ENCODE assay signal across 24 cellular contexts in genomic region chr11:112615238-112615637, GRCh38.
DNase-seq lines count a peak whose midpoint lies in the region; ATAC-seq, FAIRE-seq and TF ChIP-seq lines count a peak whose summit lies in the region.
"Had no signal": no experiment of that assay in that cellular context is flagged by ENCODE, and none has a peak within 500 bp of the region (broad histone marks: within the 10 kb centered on the region; RNA-seq: fewer than 3 reads in every experiment).

No MANE protein-coding gene starts in this region.

- peaks cover 7% of the 10 kb centered on the region for H3F3A ChIP-seq in neural cell (ENCODE audit: insufficient read depth, low read length, poor library complexity, severe bottlenecking)

- H3K36me3 ChIP-seq in bronchial epithelial cell (ENCODE audit: control insufficient read depth, insufficient read depth, low read length) = no peaks in the 10 kb centered on the region
- no peaks in the 10 kb centered on the region for H3K36me3 ChIP-seq in esophagus muscularis mucosa
- H3K36me3 ChIP-seq in neural cell (ENCODE audit: insufficient read depth, low read length) = no peaks in the 10 kb centered on the region
- H3K36me3 ChIP-seq in Karpas-422 (ENCODE audit: insufficient read depth, low read length) = no peaks in the 10 kb centered on the region

- ATAC-seq in activated T-cell treated with anti-CD3 and anti-CD28 coated beads, Interleukin-2, amount 50 U/mL, for 72 hours (replicated peaks in 1 of 2) = no peak
- no peak for ATAC-seq in activated T-cell treated with anti-CD3 and anti-CD28 coated beads, Interleukin-2, amount 50 U/mL, for 4 hours
- ATAC-seq: GM23338, K562, Panc1 had no signal

- H3K27me3 ChIP-seq in bronchial epithelial cell (ENCODE audit: control insufficient read depth, insufficient read depth, low read length) (no peaks in the 10 kb centered on the region), esophagus muscularis mucosa (no peaks in the 10 kb centered on the region), neural cell (ENCODE audit: insufficient read depth, low read depth, low read length) (no peaks in the 10 kb centered on the region), Karpas-422 (ENCODE audit: low read length) (no peaks in the 10 kb centered on the region)

- H3K27me3 Mint-ChIP-seq in activated T-cell treated with anti-CD3 and anti-CD28 coated beads, Interleukin-2, amount 50 U/mL, for 72 hours (ENCODE audit: low read depth) = peaks cover 21% of the 10 kb centered on the region
- peaks cover 9% of the 10 kb centered on the region for H3K27me3 Mint-ChIP-seq in activated T-cell treated with anti-CD3 and anti-CD28 coated beads, Interleukin-2, amount 50 U/mL, for 4 hours (ENCODE audit: low read depth)

- H2AFZ ChIP-seq in neural cell (ENCODE audit: low read depth, low read length) = no peak overlapping the region
- H2AFZ ChIP-seq in Karpas-422 (ENCODE audit: low read length) = no peak overlapping the region
- H2AFZ ChIP-seq: GM23338 had no signal

- no peaks in the 10 kb centered on the region for H3K79me2 ChIP-seq in neural cell (replicated peaks; ENCODE audit: insufficient read depth, low read length)
- H3K79me2 ChIP-seq in Karpas-422 (ENCODE audit: low read length) = no peaks in the 10 kb centered on the region

- no peak for FAIRE-seq in bronchial epithelial cell (lab: Jason Lieb, UNC)
- FAIRE-seq: D721Med, GM18507, HTR-8/SVneo, K562 had no signal

- H3K36me3 Mint-ChIP-seq in activated T-cell treated with anti-CD3 and anti-CD28 coated beads, Interleukin-2, amount 50 U/mL, for 72 hours (ENCODE audit: insufficient read depth in 2 of 2) = no peaks in the 10 kb centered on the region
- no peaks in the 10 kb centered on the region for H3K36me3 Mint-ChIP-seq in activated T-cell treated with anti-CD3 and anti-CD28 coated beads, Interleukin-2, amount 50 U/mL, for 4 hours (ENCODE audit: insufficient read depth)

- H3K27ac ChIP-seq in esophagus muscularis mucosa (replicated peaks in 1 of 4) (no peak overlapping the region), neural cell (ENCODE audit: low read length) (peak overlapping the region; percentile 91), Karpas-422 (ENCODE audit: low read length) (no peak overlapping the region)
- H3K27ac ChIP-seq: 22Rv1, SK-N-MC had no signal

- no peaks in the 10 kb centered on the region for H3K9me2 ChIP-seq in neural cell (ENCODE audit: insufficient read depth, low read length)
- H3K9me2 ChIP-seq in Karpas-422 (replicated peaks; ENCODE audit: insufficient read depth, low read length) = no peaks in the 10 kb centered on the region

- no peak for TF ChIP-seq CTCF in bronchial epithelial cell (IDR thresholded peaks at IDR 0.05; ENCODE audit: insufficient read depth, low read length, severe bottlenecking)
- TF ChIP-seq CTCF in esophagus muscularis mucosa (IDR thresholded peaks at IDR 0.05) = no peak
- TF ChIP-seq CTCF in neural cell (IDR thresholded peaks at IDR 0.05; ENCODE audit: poor library complexity, severe bottlenecking) = no peak

- intact Hi-C loops in esophagus muscularis mucosa (cut with DNase I) = no loop called here

- H3K9me3 Mint-ChIP-seq in activated T-cell treated with anti-CD3 and anti-CD28 coated beads, Interleukin-2, amount 50 U/mL, for 72 hours = no peaks in the 10 kb centered on the region
- no peaks in the 10 kb centered on the region for H3K9me3 Mint-ChIP-seq in activated T-cell treated with anti-CD3 and anti-CD28 coated beads, Interleukin-2, amount 50 U/mL, for 4 hours
- H3K9me3 Mint-ChIP-seq: GM23338, H9 had no signal

- H4K20me1 ChIP-seq in neural cell (ENCODE audit: insufficient read depth) (no peaks in the 10 kb centered on the region), Karpas-422 (ENCODE audit: insufficient read depth, low read depth, low read length) (no peaks in the 10 kb centered on the region)

- no peak for TF ChIP-seq EP300 in esophagus muscularis mucosa (IDR thresholded peaks at IDR 0.05)
- no peak for TF ChIP-seq EP300 in neural cell (conservative IDR thresholded peaks at IDR 0.05; ENCODE audit: poor library complexity, severe bottlenecking)

- H3K4me1 ChIP-seq in esophagus muscularis mucosa = peaks cover 15 to 28% (median 27%) of the 10 kb centered on the region in 4 donors
- no peaks in the 10 kb centered on the region for H3K4me1 ChIP-seq in Karpas-422 (ENCODE audit: low read length)

- TF ChIP-seq POLR2A in esophagus muscularis mucosa (IDR thresholded peaks at IDR 0.05; ENCODE audit: low read depth) = no peak

- peak overlapping the region; percentile 2 for H3K27ac Mint-ChIP-seq in activated T-cell treated with anti-CD3 and anti-CD28 coated beads, Interleukin-2, amount 50 U/mL, for 72 hours
- H3K27ac Mint-ChIP-seq: B cell, GM23338, H9 had no signal

- TF ChIP-seq RAD21 in neural cell (conservative IDR thresholded peaks at IDR 0.05) = no peak

- H3K4me2 ChIP-seq in neural cell (ENCODE audit: low read length) = peak overlapping the region; percentile 82
- H3K4me2 ChIP-seq in Karpas-422 (ENCODE audit: low read depth, low read length, poor library complexity, severe bottlenecking) = no peak overlapping the region
- H3K4me2 ChIP-seq: GM23338 had no signal

- H3K9me3 ChIP-seq in esophagus muscularis mucosa (no peaks in the 10 kb centered on the region), neural cell (ENCODE audit: low read length) (no peaks in the 10 kb centered on the region), Karpas-422 (ENCODE audit: low read length) (no peaks in the 10 kb centered on the region)

- no peak overlapping the region for H3K4me3 Mint-ChIP-seq in activated T-cell treated with anti-CD3 and anti-CD28 coated beads, Interleukin-2, amount 50 U/mL, for 72 hours
- H3K4me3 Mint-ChIP-seq in activated T-cell treated with anti-CD3 and anti-CD28 coated beads, Interleukin-2, amount 50 U/mL, for 4 hours = no peak overlapping the region
- H3K4me3 Mint-ChIP-seq: B cell, GM23338, H9 had no signal

- H3K9ac ChIP-seq in neural cell (ENCODE audit: low read length) (no peak overlapping the region), Karpas-422 (ENCODE audit: low read length) (no peak overlapping the region)

- H3K4me3 ChIP-seq in bronchial epithelial cell (ENCODE audit: low read depth, low read length) (no peak overlapping the region), esophagus muscularis mucosa (no peak overlapping the region), neural cell (ENCODE audit: low read length) (peak overlapping the region; percentile 52), Karpas-422 (ENCODE audit: low read length) (no peak overlapping the region)
- H3K4me3 ChIP-seq: GM23338, K562, SK-N-MC had no signal

- H3K4me1 Mint-ChIP-seq in activated T-cell treated with anti-CD3 and anti-CD28 coated beads, Interleukin-2, amount 50 U/mL, for 72 hours (ENCODE audit: low read depth) = no peaks in the 10 kb centered on the region
- H3K4me1 Mint-ChIP-seq in activated T-cell treated with anti-CD3 and anti-CD28 coated beads, Interleukin-2, amount 50 U/mL, for 4 hours (ENCODE audit: low read depth) = no peaks in the 10 kb centered on the region
- H3K4me1 Mint-ChIP-seq: B cell had no signal

- no peak for DNase-seq in activated T-cell treated with anti-CD3 and anti-CD28 coated beads, Interleukin-2, amount 50 U/mL, for 72 hours
- DNase-seq in activated T-cell treated with anti-CD3 and anti-CD28 coated beads, Interleukin-2, amount 50 U/mL, for 4 hours = no peak
- DNase-seq in bronchial epithelial cell (ENCODE audit: low read depth) (peak; percentile 53), esophagus muscularis mucosa (ENCODE audit: extremely low spot score) (peak; percentile 39), activated gamma-delta T cell (lab: John Stamatoyannopoulos, UW) (no peak), Karpas-422 (no peak), C1 segment of cervical spinal cord (lab: John Stamatoyannopoulos, UW) (no peak)
- DNase-seq: H9, NCI-H1105 treated with DMSO at 0.1 percent for 48 hours, NCI-H146, NCI-H1930, NCI-H2227 treated with DMSO at 0.1 percent for 48 hours, NCI-H526 treated with DMSO at 0.1 percent for 48 hours, SIG-M5 had no signal

TF ChIP-seq in neural cell, 6 proteins besides CTCF, POLR2A, EP300 and RAD21:
- TF ChIP-seq EZH2 (IDR thresholded peaks at IDR 0.05; ENCODE audit: borderline replicate concordance, insufficient read depth, low read length, poor library complexity, severe bottlenecking) (no peak), SMC3 (conservative IDR thresholded peaks at IDR 0.05; ENCODE audit: poor library complexity) (no peak), MXI1 (conservative IDR thresholded peaks at IDR 0.05; ENCODE audit: poor library complexity, severe bottlenecking) (no peak), POLR2AphosphoS5 (IDR thresholded peaks at IDR 0.05) (no peak), TAF1 (IDR thresholded peaks at IDR 0.05; ENCODE audit: low read depth) (no peak)
- TF ChIP-seq, protein P1, sequence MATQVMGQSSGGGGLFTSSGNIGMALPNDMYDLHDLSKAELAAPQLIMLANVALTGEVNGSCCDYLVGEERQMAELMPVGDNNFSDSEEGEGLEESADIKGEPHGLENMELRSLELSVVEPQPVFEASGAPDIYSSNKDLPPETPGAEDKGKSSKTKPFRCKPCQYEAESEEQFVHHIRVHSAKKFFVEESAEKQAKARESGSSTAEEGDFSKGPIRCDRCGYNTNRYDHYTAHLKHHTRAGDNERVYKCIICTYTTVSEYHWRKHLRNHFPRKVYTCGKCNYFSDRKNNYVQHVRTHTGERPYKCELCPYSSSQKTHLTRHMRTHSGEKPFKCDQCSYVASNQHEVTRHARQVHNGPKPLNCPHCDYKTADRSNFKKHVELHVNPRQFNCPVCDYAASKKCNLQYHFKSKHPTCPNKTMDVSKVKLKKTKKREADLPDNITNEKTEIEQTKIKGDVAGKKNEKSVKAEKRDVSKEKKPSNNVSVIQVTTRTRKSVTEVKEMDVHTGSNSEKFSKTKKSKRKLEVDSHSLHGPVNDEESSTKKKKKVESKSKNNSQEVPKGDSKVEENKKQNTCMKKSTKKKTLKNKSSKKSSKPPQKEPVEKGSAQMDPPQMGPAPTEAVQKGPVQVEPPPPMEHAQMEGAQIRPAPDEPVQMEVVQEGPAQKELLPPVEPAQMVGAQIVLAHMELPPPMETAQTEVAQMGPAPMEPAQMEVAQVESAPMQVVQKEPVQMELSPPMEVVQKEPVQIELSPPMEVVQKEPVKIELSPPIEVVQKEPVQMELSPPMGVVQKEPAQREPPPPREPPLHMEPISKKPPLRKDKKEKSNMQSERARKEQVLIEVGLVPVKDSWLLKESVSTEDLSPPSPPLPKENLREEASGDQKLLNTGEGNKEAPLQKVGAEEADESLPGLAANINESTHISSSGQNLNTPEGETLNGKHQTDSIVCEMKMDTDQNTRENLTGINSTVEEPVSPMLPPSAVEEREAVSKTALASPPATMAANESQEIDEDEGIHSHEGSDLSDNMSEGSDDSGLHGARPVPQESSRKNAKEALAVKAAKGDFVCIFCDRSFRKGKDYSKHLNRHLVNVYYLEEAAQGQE (IDR thresholded peaks at IDR 0.05; ENCODE audit: borderline replicate concordance) = no peak

Comparison
In these comparisons a context has a peak if more than half of its experiments do, and no peak if none do; other contexts are left out.
1. DNase-seq: peak in bronchial epithelial cell (single experiment) and esophagus muscularis mucosa (single experiment); none in activated T-cell treated with anti-CD3 and anti-CD28 coated beads, Interleukin-2, amount 50 U/mL, for 72 hours (0 of 2), activated T-cell treated with anti-CD3 and anti-CD28 coated beads, Interleukin-2, amount 50 U/mL, for 4 hours (single experiment), activated gamma-delta T cell (single experiment), Karpas-422 (single experiment) and C1 segment of cervical spinal cord (0 of 14).